ENCODE assay signal across 27 cellular contexts in genomic region chr3:61094608-61095007, GRCh38.
A peak's percentile ranks its signal among the peaks of the same experiment; 100 is the strongest.
DNase-seq lines count a peak whose midpoint lies in the region; ATAC-seq and TF ChIP-seq lines count a peak whose summit lies in the region.
"Had no signal": no experiment of that assay in that cellular context is flagged by ENCODE, and none has a peak within 500 bp of the region (broad histone marks: within the 10 kb centered on the region; RNA-seq: fewer than 3 reads in every experiment).

No MANE protein-coding gene starts in this region.

- no peaks in the 10 kb centered on the region for H3K27me3 ChIP-seq in RWPE2 (ENCODE audit: insufficient read depth, poor library complexity, severe bottlenecking)
- H3K27me3 ChIP-seq: BLaER1 treated with 17β-estradiol and CSF1 and Interleukin-3, amounts not matched to agents 10 nM and 100 nM had no signal

- ATAC-seq in RWPE2 (ENCODE audit: low read depth) (peak; percentile 31; the same call in 1 of the 3 replicates), HG03139 (IDR thresholded peaks at IDR 0.05; ENCODE audit: unreplicated experiment) (no peak)
- ATAC-seq: GM12878, GM23338 had no signal

- in situ Hi-C loops in Caki2 (cut with HindIII; ENCODE audit: low pct_unique_long_range_greater_than_20kb, low sequenced_read_pairs): no loop called here

- no peaks in the 10 kb centered on the region for H3K4me1 ChIP-seq in RWPE2 (ENCODE audit: insufficient read depth, poor library complexity, severe bottlenecking)
- H3K4me1 ChIP-seq: BLaER1 treated with 17β-estradiol and CSF1 and Interleukin-3, amounts not matched to agents 10 nM and 100 nM; Caco-2 had no signal

- peak; percentile 3 for DNase-seq in Caki2 (ENCODE audit: low read depth)
- no peak for DNase-seq in RWPE2 (ENCODE audit: low spot score)
- peak; percentile 7 for DNase-seq in epithelial cell of proximal tubule (ENCODE audit: low read depth)
- peak; percentile 38 for DNase-seq in renal cortical epithelial cell (ENCODE audit: low read depth)
- no peak for DNase-seq in RPMI8226
- DNase-seq in NCI-H2029 treated with DMSO at 0.1 percent for 48 hours (lab: John Stamatoyannopoulos, UW): no peak
- DNase-seq: AML-193; Caco-2; CD4-positive, alpha-beta T cell; DMS 273 treated with DMSO at 0.1 percent for 48 hours; DMS79; EL; GDM1; H9; KBM-7; MM.1S; NCI-H187; NCI-H446; NCI-H524 treated with DMSO at 0.1 percent for 48 hours; NCI-H774; SHP77 treated with DMSO at 0.1 percent for 48 hours; SW 1271 had no signal

- no peak overlapping the region for H3K4me3 ChIP-seq in RWPE2 (ENCODE audit: severe bottlenecking)
- no peak overlapping the region for H3K4me3 ChIP-seq in epithelial cell of proximal tubule (ENCODE audit: low read depth, low read length)
- H3K4me3 ChIP-seq: BLaER1 treated with 17β-estradiol and CSF1 and Interleukin-3, amounts not matched to agents 10 nM and 100 nM; GM12878; GM23338 had no signal

- TF ChIP-seq CTCF in RWPE2 (IDR thresholded peaks at IDR 0.05; ENCODE audit: poor library complexity, severe bottlenecking) (no peak), epithelial cell of proximal tubule (conservative IDR thresholded peaks at IDR 0.05; ENCODE audit: low read depth, low read length) (no peak)

- no peaks in the 10 kb centered on the region for H3K9me3 ChIP-seq in RWPE2 (ENCODE audit: severe bottlenecking)
- H3K9me3 ChIP-seq: BLaER1 treated with 17β-estradiol and CSF1 and Interleukin-3, amounts not matched to agents 10 nM and 100 nM; Caco-2 had no signal

- no peak overlapping the region for H3K27ac ChIP-seq in RWPE2 (ENCODE audit: poor library complexity, severe bottlenecking)
- H3K27ac ChIP-seq: BLaER1 treated with 17β-estradiol and CSF1 and Interleukin-3, amounts not matched to agents 10 nM and 100 nM; RWPE1 had no signal

- H3K36me3 ChIP-seq in RWPE2 (ENCODE audit: low read depth): no peaks in the 10 kb centered on the region
- H3K36me3 ChIP-seq: BLaER1 treated with 17β-estradiol and CSF1 and Interleukin-3, amounts not matched to agents 10 nM and 100 nM had no signal

Comparison
In these comparisons a context has a peak if more than half of its experiments do, and no peak if none do; other contexts are left out.
1. DNase-seq: peak in Caki2 (single experiment), epithelial cell of proximal tubule (single experiment) and renal cortical epithelial cell (single experiment); none in RWPE2 (single experiment), RPMI8226 (single experiment) and NCI-H2029 treated with DMSO at 0.1 percent for 48 hours (single experiment).